19 cellular contexts compared by ENCODE assay signal in genomic region chr15:94480289-94480834, GRCh38.
A peak's percentile ranks its signal among the peaks of the same experiment; 100 is the strongest.
DNase-seq lines count a peak whose midpoint lies in the region; ATAC-seq, FAIRE-seq and TF ChIP-seq lines count a peak whose summit lies in the region.
"Had no signal": no experiment of that assay in that cellular context is flagged by ENCODE, and none has a peak within 500 bp of the region (broad histone marks: within the 10 kb centered on the region; RNA-seq: fewer than 3 reads in every experiment).

No MANE protein-coding gene starts in this region.

- H3K36me3 ChIP-seq in bronchial epithelial cell (ENCODE audit: control insufficient read depth, insufficient read depth, low read length) = peaks cover 4% of the 10 kb centered on the region

- peak; percentile 6 for DNase-seq in NCI-H146 treated with DMSO at 0.1 percent for 48 hours (lab: John Stamatoyannopoulos, UW; ENCODE audit: unreplicated experiment)
- peak; percentile 79 for DNase-seq in NCI-H69 (lab: John Stamatoyannopoulos, UW)
- DNase-seq in bronchial epithelial cell (ENCODE audit: low read depth) = peak; percentile 29
- no peak for DNase-seq in nephron progenitor cell
- DNase-seq in WTC11 (ENCODE audit: low spot score) = no peak
- no peak for DNase-seq in amniotic stem cell (lab: John Stamatoyannopoulos, UW)
- DNase-seq in stimulated activated effector memory CD8-positive, alpha-beta T cell treated with anti-CD3 and anti-CD28 coated beads, Interleukin-12 subunit alpha, Interleukin-12 subunit beta, amount 100 ng/mL, for 72 hours (ENCODE audit: low spot score in 2 of 2) = no peak
- no peak for DNase-seq in NOMO-1 treated with dmso at 0.1 percent for 144 hours (lab: John Stamatoyannopoulos, UW; ENCODE audit: unreplicated experiment)
- DNase-seq: AML-193; CD4-positive, CD25-positive, alpha-beta regulatory T cell; DMS79 treated with DMSO at 0.1 percent for 48 hours; GOT3; HFFc6; NCI-H1694 treated with DMSO at 0.1 percent for 48 hours; NCI-H774; Right ventricle myocardium superior had no signal

- CTCF ChIA-PET in WTC11 (lab: Charles Lee) = interaction anchor here (1.8 kb wide), 1 partner anchor 45 kb away, joined by 4 read pairs; no protein-coding TSS in a partner anchor

- no peaks in the 10 kb centered on the region for H3K27me3 ChIP-seq in bronchial epithelial cell (ENCODE audit: control insufficient read depth, insufficient read depth, low read length)

- no peak for FAIRE-seq in bronchial epithelial cell (lab: Jason Lieb, UNC)
- FAIRE-seq: G401.6, GM12891 had no signal

- no peak overlapping the region for H3K4me3 Mint-ChIP-seq in nephron progenitor cell
- H3K4me3 Mint-ChIP-seq in WTC11 = no peak overlapping the region
- no peak overlapping the region for H3K4me3 Mint-ChIP-seq in stimulated activated effector memory CD8-positive, alpha-beta T cell treated with anti-CD3 and anti-CD28 coated beads, Interleukin-12 subunit alpha, Interleukin-12 subunit beta, amount 100 ng/mL, for 72 hours
- H3K4me3 Mint-ChIP-seq: CD4-positive, CD25-positive, alpha-beta regulatory T cell; HFFc6 had no signal

- TF ChIP-seq CTCF in bronchial epithelial cell (IDR thresholded peaks at IDR 0.05; ENCODE audit: insufficient read depth, low read length, severe bottlenecking) (no peak), nephron progenitor cell (IDR thresholded peaks at IDR 0.05) (no peak), WTC11 (IDR thresholded peaks at IDR 0.05) (no peak)

- H3K27me3 Mint-ChIP-seq in nephron progenitor cell (ENCODE audit: low read depth, poor library complexity) (peaks cover 5% of the 10 kb centered on the region), WTC11 (ENCODE audit: low read depth) (no peaks in the 10 kb centered on the region)
- H3K27me3 Mint-ChIP-seq: CD4-positive, CD25-positive, alpha-beta regulatory T cell had no signal

- H3K27ac Mint-ChIP-seq in nephron progenitor cell (peak overlapping the region; percentile 29), WTC11 (no peak overlapping the region)
- H3K27ac Mint-ChIP-seq in stimulated activated effector memory CD8-positive, alpha-beta T cell treated with anti-CD3 and anti-CD28 coated beads, Interleukin-12 subunit alpha, Interleukin-12 subunit beta, amount 100 ng/mL, for 72 hours = no peak overlapping the region
- H3K27ac Mint-ChIP-seq: CD4-positive, CD25-positive, alpha-beta regulatory T cell; HFFc6 had no signal

- H3K36me3 Mint-ChIP-seq in nephron progenitor cell (ENCODE audit: low read depth) (peaks cover 4% of the 10 kb centered on the region), WTC11 (0 out of 2 replicates have a peak, but pooled peaks cover 2% of the 10 kb centered on the region)
- peaks cover 55% of the 10 kb centered on the region for H3K36me3 Mint-ChIP-seq in stimulated activated effector memory CD8-positive, alpha-beta T cell treated with anti-CD3 and anti-CD28 coated beads, Interleukin-12 subunit alpha, Interleukin-12 subunit beta, amount 100 ng/mL, for 72 hours

- no peak for ATAC-seq in WTC11
- ATAC-seq in stimulated activated effector memory CD8-positive, alpha-beta T cell treated with anti-CD3 and anti-CD28 coated beads, Interleukin-12 subunit alpha, Interleukin-12 subunit beta, amount 100 ng/mL, for 72 hours = no peak
- ATAC-seq: Panc1 had no signal

- peaks cover 63% of the 10 kb centered on the region for H3K4me1 Mint-ChIP-seq in nephron progenitor cell
- peaks cover 14% of the 10 kb centered on the region for H3K4me1 Mint-ChIP-seq in WTC11
- H3K4me1 Mint-ChIP-seq in stimulated activated effector memory CD8-positive, alpha-beta T cell treated with anti-CD3 and anti-CD28 coated beads, Interleukin-12 subunit alpha, Interleukin-12 subunit beta, amount 100 ng/mL, for 72 hours = no peaks in the 10 kb centered on the region
- H3K4me1 Mint-ChIP-seq: CD4-positive, CD25-positive, alpha-beta regulatory T cell had no signal

- H3K9me3 Mint-ChIP-seq in nephron progenitor cell (peaks cover 5% of the 10 kb centered on the region), WTC11 (peaks cover 12% of the 10 kb centered on the region)
- H3K9me3 Mint-ChIP-seq in stimulated activated effector memory CD8-positive, alpha-beta T cell treated with anti-CD3 and anti-CD28 coated beads, Interleukin-12 subunit alpha, Interleukin-12 subunit beta, amount 100 ng/mL, for 72 hours = peaks cover 9% of the 10 kb centered on the region

- no peak overlapping the region for H3K4me3 ChIP-seq in bronchial epithelial cell (ENCODE audit: low read depth, low read length)

- POLR2A ChIA-PET in WTC11 (lab: Charles Lee) = no interaction called here

TF ChIP-seq in WTC11, 78 proteins besides CTCF, POLR2A, EP300 and RAD21 (continues in another document):
- TF ChIP-seq STAT6 (CRISPR knock-in tag; conservative IDR thresholded peaks at IDR 0.05; ENCODE audit: low read depth) = no peak
- TF ChIP-seq ATF3 (CRISPR knock-in tag; conservative IDR thresholded peaks at IDR 0.05) = no peak
- TF ChIP-seq JAZF1 (CRISPR knock-in tag; IDR thresholded peaks at IDR 0.05) = no peak
- no peak for TF ChIP-seq ZNF121 (CRISPR knock-in tag; IDR thresholded peaks at IDR 0.05)
- no peak for TF ChIP-seq ZNF512 (CRISPR knock-in tag; IDR thresholded peaks at IDR 0.05; ENCODE audit: borderline replicate concordance)
- no peak for TF ChIP-seq ZNF232 (CRISPR knock-in tag; IDR thresholded peaks at IDR 0.05)
- no peak for TF ChIP-seq ZNF423 (CRISPR knock-in tag; IDR thresholded peaks at IDR 0.05)
- no peak for TF ChIP-seq ZNF219 (CRISPR knock-in tag; IDR thresholded peaks at IDR 0.05; ENCODE audit: borderline replicate concordance)
- TF ChIP-seq PRDM15 (CRISPR knock-in tag; IDR thresholded peaks at IDR 0.05) = no peak
- no peak for TF ChIP-seq ESRRA (CRISPR knock-in tag; IDR thresholded peaks at IDR 0.05; ENCODE audit: borderline replicate concordance)
- TF ChIP-seq ZNF138 (CRISPR knock-in tag; conservative IDR thresholded peaks at IDR 0.05) = no peak
- TF ChIP-seq NR1H2 (CRISPR knock-in tag; IDR thresholded peaks at IDR 0.05) = no peak
- TF ChIP-seq GABPB1 (CRISPR knock-in tag; IDR thresholded peaks at IDR 0.05) = no peak

Comparison
In these comparisons a context has a peak if more than half of its experiments do, and no peak if none do; other contexts are left out.
1. DNase-seq: peak in NCI-H146 treated with DMSO at 0.1 percent for 48 hours (single experiment), NCI-H69 (single experiment) and bronchial epithelial cell (single experiment); none in nephron progenitor cell (single experiment), WTC11 (single experiment), amniotic stem cell (single experiment), stimulated activated effector memory CD8-positive, alpha-beta T cell treated with anti-CD3 and anti-CD28 coated beads, Interleukin-12 subunit alpha, Interleukin-12 subunit beta, amount 100 ng/mL, for 72 hours (0 of 2) and NOMO-1 treated with dmso at 0.1 percent for 144 hours (single experiment).